14 cellular contexts compared by ENCODE assay signal in genomic region chr10:132415956-132416355, GRCh38.
"Had no signal": no experiment of that assay in that cellular context is flagged by ENCODE, and none has a peak within 500 bp of the region (broad histone marks: within the 10 kb centered on the region; RNA-seq: fewer than 3 reads in every experiment).

No MANE protein-coding gene starts in this region.

- H3K9me3 Mint-ChIP-seq: activated B cell treated with CpG ODN at 0.5 μM for 24 hours; activated CD4-positive, alpha-beta T cell treated with anti-CD3 and anti-CD28 coated beads, Interleukin-2, amount 10 ng/mL, durations not matched to agents 24 days and 14 days; activated T-helper 1 cell treated with anti-CD3 and anti-CD28 coated beads, Interleukin-12 subunit alpha, Interleukin-12 subunit beta, Interleukin-2, Interleukin-4 antibody, amounts not matched to agents 30 ng/mL and 10 ng/mL and 1 ng/mL, durations not matched to agents 14 hours and 24 hours and 36 hours; nephron progenitor cell had no signal

- H3K9me3 ChIP-seq: ascending aorta, colonic mucosa, heart left ventricle, ovary, tibial artery had no signal

- ATAC-seq: heart left ventricle, left lobe of liver had no signal

- H3K27me3 Mint-ChIP-seq: activated B cell treated with CpG ODN at 0.5 μM for 24 hours; activated CD4-positive, alpha-beta T cell treated with anti-CD3 and anti-CD28 coated beads, Interleukin-2, amount 10 ng/mL, durations not matched to agents 24 days and 14 days had no signal

- H3K36me3 ChIP-seq: ascending aorta, colonic mucosa, ovary, tibial artery had no signal

- H3K4me3 ChIP-seq: ascending aorta, colonic mucosa, heart left ventricle, ovary, tibial artery had no signal

- H3K27ac Mint-ChIP-seq: activated B cell treated with CpG ODN at 0.5 μM for 24 hours; activated CD4-positive, alpha-beta T cell treated with anti-CD3 and anti-CD28 coated beads, Interleukin-2, amount 10 ng/mL, durations not matched to agents 24 days and 14 days; activated T-helper 1 cell treated with anti-CD3 and anti-CD28 coated beads, Interleukin-12 subunit alpha, Interleukin-12 subunit beta, Interleukin-2, Interleukin-4 antibody, amounts not matched to agents 30 ng/mL and 10 ng/mL and 1 ng/mL, durations not matched to agents 14 hours and 24 hours and 36 hours had no signal

- DNase-seq: activated B cell treated with CpG ODN at 0.5 μM for 24 hours; activated CD4-positive, alpha-beta T cell treated with anti-CD3 and anti-CD28 coated beads, Interleukin-2, amount 10 ng/mL, durations not matched to agents 24 days and 14 days; activated naive CD4-positive, alpha-beta T cell; colonic mucosa; effector CD8-positive, alpha-beta T cell; mesendoderm; nephron progenitor cell; ovary; stimulated activated CD4-positive, alpha-beta T cell treated with anti-CD3 and anti-CD28 coated beads, Interleukin-4, amount 100 ng/mL, for 4 hours; tibial artery had no signal

- H3K27me3 ChIP-seq: ascending aorta, colonic mucosa, heart left ventricle, ovary, tibial artery had no signal

- H3K27ac ChIP-seq: ascending aorta, ovary, tibial artery had no signal

- H3K4me3 Mint-ChIP-seq: activated B cell treated with CpG ODN at 0.5 μM for 24 hours; activated CD4-positive, alpha-beta T cell treated with anti-CD3 and anti-CD28 coated beads, Interleukin-2, amount 10 ng/mL, durations not matched to agents 24 days and 14 days; activated T-helper 1 cell treated with anti-CD3 and anti-CD28 coated beads, Interleukin-12 subunit alpha, Interleukin-12 subunit beta, Interleukin-2, Interleukin-4 antibody, amounts not matched to agents 30 ng/mL and 10 ng/mL and 1 ng/mL, durations not matched to agents 14 hours and 24 hours and 36 hours had no signal
